ENCODE assay signal across 8 cellular contexts in the genomic region with DNA sequence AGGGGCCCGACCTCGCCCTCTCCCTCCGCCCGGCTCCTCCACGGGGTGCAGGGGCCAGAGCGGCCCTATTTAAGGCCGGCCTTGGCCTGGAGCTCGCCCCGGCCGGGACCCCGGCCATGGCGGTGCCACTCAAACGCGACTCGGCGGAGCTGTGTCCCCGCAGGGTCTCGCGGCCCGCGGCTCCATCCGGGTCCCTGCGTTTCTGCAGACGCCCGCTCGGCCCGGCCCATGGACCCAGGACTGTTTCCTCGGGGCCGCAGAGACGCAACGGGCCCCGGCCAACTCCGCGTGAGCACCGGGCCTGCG. TPM values are rescaled to one million over a fixed set of nuclear protein-coding genes. Genes with fewer than 3 reads are reported as not detected.
DNase-seq lines count a peak whose midpoint lies in the region; ATAC-seq and TF ChIP-seq lines count a peak whose summit lies in the region.

No MANE protein-coding gene starts in this region.

- no peaks in the 10 kb centered on the region for H3K9me3 ChIP-seq in NT2/D1 (ENCODE audit: insufficient read depth, low read length)
- H3K9me3 ChIP-seq in psoas muscle: no peaks in the 10 kb centered on the region

- peak overlapping the region; percentile 98 for H3K9ac ChIP-seq in NT2/D1 (ENCODE audit: insufficient read length, low read depth)

- no peaks in the 10 kb centered on the region for H3K27me3 ChIP-seq in NT2/D1 (ENCODE audit: insufficient read depth, insufficient read length)
- no peaks in the 10 kb centered on the region for H3K27me3 ChIP-seq in psoas muscle (ENCODE audit: insufficient read depth in 3 of 3, low read length in 2 of 3)

- peak; percentile 9 for ATAC-seq in GM21381 (IDR thresholded peaks at IDR 0.05; ENCODE audit: unreplicated experiment)
- peak in 1 of 4 donors; percentile 2 for ATAC-seq in psoas muscle
- no peak for ATAC-seq in HG02763 (IDR thresholded peaks at IDR 0.05; ENCODE audit: unreplicated experiment)

- DNase-seq in NT2/D1 (ENCODE audit: low read depth, low spot score) (no peak), epithelial cell of proximal tubule (ENCODE audit: low read depth) (no peak), psoas muscle (no peak), SK-N-DZ (ENCODE audit: low spot score) (no peak), HPDE6-E6E7 (ENCODE audit: extremely low spot score) (no peak), DMS 273 (lab: John Stamatoyannopoulos, UW; ENCODE audit: unreplicated experiment) (no peak)

- H3K4me3 ChIP-seq in NT2/D1 (ENCODE audit: insufficient read length, low read depth) (peak overlapping the region; percentile 84), epithelial cell of proximal tubule (ENCODE audit: low read depth, low read length) (peak overlapping the region; percentile 85), psoas muscle (peak overlapping the region; percentile 93)

- intact Hi-C loops in psoas muscle (cut with DNase I): no loop called here

- TF ChIP-seq CTCF in epithelial cell of proximal tubule (conservative IDR thresholded peaks at IDR 0.05; ENCODE audit: low read depth, low read length) (no peak), psoas muscle (IDR thresholded peaks at IDR 0.05) (no peak)

- H3K36me3 ChIP-seq in NT2/D1 (ENCODE audit: insufficient read depth, insufficient read length, low read length) (peaks cover 47% of the 10 kb centered on the region), psoas muscle (ENCODE audit: insufficient read depth in 1 of 2, low read depth in 1 of 2) (peaks cover 2 to 30% of the 10 kb centered on the region in 2 donors)

- H3K4me1 ChIP-seq in NT2/D1 (ENCODE audit: insufficient read depth, insufficient read length) (peaks cover 44% of the 10 kb centered on the region), psoas muscle (peaks cover 25% of the 10 kb centered on the region)

- H3K27ac ChIP-seq in psoas muscle: peak overlapping the region; percentile 96

- WGBS in psoas muscle, 3 donors: 0% methylated on average over 27 to 36 of the region's 36 CpGs

RNA-seq across cellular contexts. Expression of a gene that starts 0.7 kb away (rescaled TPM):
- total RNA-seq in epithelial cell of proximal tubule (37.5 and 51.7 TPM in 2 replicates), psoas muscle (10 to 100 TPM; 17.3 to 27.8 (median 22.5) TPM)
- polyA plus RNA-seq in psoas muscle: 10 to 100 TPM; 28.8 to 49.5 (median 41.3) TPM
- polyA plus RNA-seq in SK-N-DZ (2014; cell fraction: cytosol; rRNA removed): 18.3 and 20.8 TPM in 2 replicates
- polyA plus RNA-seq in SK-N-DZ (2014; cell fraction: nucleus; rRNA removed): 20.0 and 24.9 TPM in 2 replicates

RNA-seq across cellular contexts. Expression of a gene that starts 22.9 kb away (rescaled TPM):
- 21.3 and 23.9 TPM in 2 replicates for total RNA-seq in epithelial cell of proximal tubule
- 10 to 100 TPM; 18.4 to 33.5 (median 28.0) TPM for total RNA-seq in psoas muscle
- polyA plus RNA-seq in psoas muscle: 10 to 100 TPM in 2 of 3 donors, 1 to 10 TPM in 1; 8.5 to 14.0 (median 10.4) TPM
- polyA plus RNA-seq in SK-N-DZ (2014; cell fraction: cytosol; rRNA removed): not detected in 2 replicates
- polyA plus RNA-seq in SK-N-DZ (2014; cell fraction: nucleus; rRNA removed): not detected in 2 replicates
